In the genomic region with DNA sequence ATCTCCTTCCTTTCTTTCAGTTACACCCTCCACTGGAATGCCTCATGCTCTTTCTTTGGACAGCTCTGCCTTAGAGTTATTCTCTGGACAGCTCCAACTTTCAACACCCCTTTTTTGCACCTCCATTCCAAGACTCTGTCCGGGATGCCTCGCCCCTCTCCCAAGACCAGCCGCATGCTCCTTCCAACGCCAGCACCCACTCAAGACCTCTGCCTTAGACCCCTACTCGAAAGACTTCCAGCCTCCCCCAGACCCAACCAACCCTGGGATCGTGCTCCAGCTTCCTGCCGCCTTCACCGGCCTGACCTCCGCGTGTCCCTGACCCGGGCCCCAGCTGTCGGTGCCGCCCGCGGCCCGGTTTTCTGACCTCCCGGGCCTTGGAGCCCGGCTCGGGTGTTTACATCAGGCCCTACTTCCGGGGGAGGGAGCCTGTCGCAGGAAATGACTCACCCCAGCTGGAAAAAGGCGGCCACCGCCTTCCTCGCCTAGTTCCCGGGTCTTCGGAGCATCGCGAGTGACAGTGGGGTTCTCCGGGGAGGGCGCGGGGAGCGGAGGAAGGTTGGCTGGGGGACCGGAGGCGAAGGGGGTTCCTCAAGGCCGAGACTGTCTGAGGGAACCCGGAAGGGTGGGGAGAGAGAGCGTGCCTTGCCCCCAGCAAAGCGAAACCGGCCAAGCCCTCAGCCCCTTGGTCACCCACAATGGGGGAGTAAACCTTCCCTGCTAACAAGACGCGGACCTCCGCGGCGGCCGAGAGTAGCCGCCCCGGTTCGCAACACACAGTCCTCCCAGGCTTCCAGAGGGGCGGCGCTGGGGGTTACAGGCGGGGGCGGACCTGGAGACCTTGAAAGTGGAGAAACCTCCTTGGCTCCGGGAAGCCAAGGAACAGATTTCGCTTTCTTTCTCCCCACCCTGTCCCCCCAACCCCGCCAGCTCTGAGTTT, we compare ENCODE assay signal across 1 cellular context.
A peak's percentile ranks its signal among the peaks of the same experiment; 100 is the strongest.
TF ChIP-seq lines count a peak whose summit lies in the region.

A gene (minus strand): TSS at position 399 of the 940 bp plus-strand sequence. CDS start 1,792 bp downstream, outside the sequence.

TF ChIP-seq in HepG2, 621 proteins besides CTCF, POLR2A, EP300 and RAD21 (continued from another document and continues in another):
- TF ChIP-seq, protein P1, sequence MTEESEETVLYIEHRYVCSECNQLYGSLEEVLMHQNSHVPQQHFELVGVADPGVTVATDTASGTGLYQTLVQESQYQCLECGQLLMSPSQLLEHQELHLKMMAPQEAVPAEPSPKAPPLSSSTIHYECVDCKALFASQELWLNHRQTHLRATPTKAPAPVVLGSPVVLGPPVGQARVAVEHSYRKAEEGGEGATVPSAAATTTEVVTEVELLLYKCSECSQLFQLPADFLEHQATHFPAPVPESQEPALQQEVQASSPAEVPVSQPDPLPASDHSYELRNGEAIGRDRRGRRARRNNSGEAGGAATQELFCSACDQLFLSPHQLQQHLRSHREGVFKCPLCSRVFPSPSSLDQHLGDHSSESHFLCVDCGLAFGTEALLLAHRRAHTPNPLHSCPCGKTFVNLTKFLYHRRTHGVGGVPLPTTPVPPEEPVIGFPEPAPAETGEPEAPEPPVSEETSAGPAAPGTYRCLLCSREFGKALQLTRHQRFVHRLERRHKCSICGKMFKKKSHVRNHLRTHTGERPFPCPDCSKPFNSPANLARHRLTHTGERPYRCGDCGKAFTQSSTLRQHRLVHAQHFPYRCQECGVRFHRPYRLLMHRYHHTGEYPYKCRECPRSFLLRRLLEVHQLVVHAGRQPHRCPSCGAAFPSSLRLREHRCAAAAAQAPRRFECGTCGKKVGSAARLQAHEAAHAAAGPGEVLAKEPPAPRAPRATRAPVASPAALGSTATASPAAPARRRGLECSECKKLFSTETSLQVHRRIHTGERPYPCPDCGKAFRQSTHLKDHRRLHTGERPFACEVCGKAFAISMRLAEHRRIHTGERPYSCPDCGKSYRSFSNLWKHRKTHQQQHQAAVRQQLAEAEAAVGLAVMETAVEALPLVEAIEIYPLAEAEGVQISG (CRISPR knock-in tag; IDR thresholded peaks at IDR 0.05): peak; percentile 73
- TF ChIP-seq MLLT10 (CRISPR knock-in tag; IDR thresholded peaks at IDR 0.05): no peak
- no peak for TF ChIP-seq MAFF (IDR thresholded peaks at IDR 0.05; ENCODE audit: low read depth, low read length)
- no peak for TF ChIP-seq SETDB1 (CRISPR knock-in tag; IDR thresholded peaks at IDR 0.05; ENCODE audit: borderline replicate concordance)
- TF ChIP-seq, protein P2, sequence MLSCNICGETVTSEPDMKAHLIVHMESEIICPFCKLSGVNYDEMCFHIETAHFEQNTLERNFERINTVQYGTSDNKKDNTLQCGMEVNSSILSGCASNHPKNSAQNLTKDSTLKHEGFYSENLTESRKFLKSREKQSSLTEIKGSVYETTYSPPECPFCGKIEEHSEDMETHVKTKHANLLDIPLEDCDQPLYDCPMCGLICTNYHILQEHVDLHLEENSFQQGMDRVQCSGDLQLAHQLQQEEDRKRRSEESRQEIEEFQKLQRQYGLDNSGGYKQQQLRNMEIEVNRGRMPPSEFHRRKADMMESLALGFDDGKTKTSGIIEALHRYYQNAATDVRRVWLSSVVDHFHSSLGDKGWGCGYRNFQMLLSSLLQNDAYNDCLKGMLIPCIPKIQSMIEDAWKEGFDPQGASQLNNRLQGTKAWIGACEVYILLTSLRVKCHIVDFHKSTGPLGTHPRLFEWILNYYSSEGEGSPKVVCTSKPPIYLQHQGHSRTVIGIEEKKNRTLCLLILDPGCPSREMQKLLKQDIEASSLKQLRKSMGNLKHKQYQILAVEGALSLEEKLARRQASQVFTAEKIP (CRISPR knock-in tag; IDR thresholded peaks at IDR 0.05; ENCODE audit: borderline replicate concordance): no peak
- TF ChIP-seq, protein P3, sequence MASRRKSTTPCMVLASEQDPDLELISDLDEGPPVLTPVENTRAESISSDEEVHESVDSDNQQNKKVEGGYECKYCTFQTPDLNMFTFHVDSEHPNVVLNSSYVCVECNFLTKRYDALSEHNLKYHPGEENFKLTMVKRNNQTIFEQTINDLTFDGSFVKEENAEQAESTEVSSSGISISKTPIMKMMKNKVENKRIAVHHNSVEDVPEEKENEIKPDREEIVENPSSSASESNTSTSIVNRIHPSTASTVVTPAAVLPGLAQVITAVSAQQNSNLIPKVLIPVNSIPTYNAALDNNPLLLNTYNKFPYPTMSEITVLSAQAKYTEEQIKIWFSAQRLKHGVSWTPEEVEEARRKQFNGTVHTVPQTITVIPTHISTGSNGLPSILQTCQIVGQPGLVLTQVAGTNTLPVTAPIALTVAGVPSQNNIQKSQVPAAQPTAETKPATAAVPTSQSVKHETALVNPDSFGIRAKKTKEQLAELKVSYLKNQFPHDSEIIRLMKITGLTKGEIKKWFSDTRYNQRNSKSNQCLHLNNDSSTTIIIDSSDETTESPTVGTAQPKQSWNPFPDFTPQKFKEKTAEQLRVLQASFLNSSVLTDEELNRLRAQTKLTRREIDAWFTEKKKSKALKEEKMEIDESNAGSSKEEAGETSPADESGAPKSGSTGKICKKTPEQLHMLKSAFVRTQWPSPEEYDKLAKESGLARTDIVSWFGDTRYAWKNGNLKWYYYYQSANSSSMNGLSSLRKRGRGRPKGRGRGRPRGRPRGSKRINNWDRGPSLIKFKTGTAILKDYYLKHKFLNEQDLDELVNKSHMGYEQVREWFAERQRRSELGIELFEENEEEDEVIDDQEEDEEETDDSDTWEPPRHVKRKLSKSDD (CRISPR knock-in tag; IDR thresholded peaks at IDR 0.05; ENCODE audit: low read depth): no peak
- TF ChIP-seq POLR2AphosphoS2 (IDR thresholded peaks at IDR 0.05; ENCODE audit: low read depth, low read length): no peak
- TF ChIP-seq CBX5 (CRISPR knock-in tag; IDR thresholded peaks at IDR 0.05; ENCODE audit: borderline replicate concordance): no peak
- TF ChIP-seq, protein P4, sequence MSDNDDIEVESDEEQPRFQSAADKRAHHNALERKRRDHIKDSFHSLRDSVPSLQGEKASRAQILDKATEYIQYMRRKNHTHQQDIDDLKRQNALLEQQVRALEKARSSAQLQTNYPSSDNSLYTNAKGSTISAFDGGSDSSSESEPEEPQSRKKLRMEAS (IDR thresholded peaks at IDR 0.05): peak; percentile 74
- no peak for TF ChIP-seq ZNF337 (CRISPR knock-in tag; IDR thresholded peaks at IDR 0.05; ENCODE audit: borderline replicate concordance, low read depth)
- TF ChIP-seq MEF2D (CRISPR knock-in tag; IDR thresholded peaks at IDR 0.05): 0 out of 2 replicates have a peak, but pooled peaks have one; percentile 51
- no peak for TF ChIP-seq ZNF235 (CRISPR knock-in tag; IDR thresholded peaks at IDR 0.05; ENCODE audit: borderline replicate concordance)
- TF ChIP-seq ZNF883 (CRISPR knock-in tag; IDR thresholded peaks at IDR 0.05; ENCODE audit: not compliant biosample characterization): no peak
- peak; percentile 86 for TF ChIP-seq ERF (CRISPR knock-in tag; IDR thresholded peaks at IDR 0.05)
- 0 out of 2 replicates have a peak, but pooled peaks have one; percentile 39 for TF ChIP-seq CHD2 (IDR thresholded peaks at IDR 0.05; ENCODE audit: low read depth, low read length)
- no peak for TF ChIP-seq ZNF160 (CRISPR knock-in tag; IDR thresholded peaks at IDR 0.05)
- peak; percentile 81 for TF ChIP-seq RBFOX2 (IDR thresholded peaks at IDR 0.05; ENCODE audit: low read depth, low read length)
- TF ChIP-seq, protein P5, sequence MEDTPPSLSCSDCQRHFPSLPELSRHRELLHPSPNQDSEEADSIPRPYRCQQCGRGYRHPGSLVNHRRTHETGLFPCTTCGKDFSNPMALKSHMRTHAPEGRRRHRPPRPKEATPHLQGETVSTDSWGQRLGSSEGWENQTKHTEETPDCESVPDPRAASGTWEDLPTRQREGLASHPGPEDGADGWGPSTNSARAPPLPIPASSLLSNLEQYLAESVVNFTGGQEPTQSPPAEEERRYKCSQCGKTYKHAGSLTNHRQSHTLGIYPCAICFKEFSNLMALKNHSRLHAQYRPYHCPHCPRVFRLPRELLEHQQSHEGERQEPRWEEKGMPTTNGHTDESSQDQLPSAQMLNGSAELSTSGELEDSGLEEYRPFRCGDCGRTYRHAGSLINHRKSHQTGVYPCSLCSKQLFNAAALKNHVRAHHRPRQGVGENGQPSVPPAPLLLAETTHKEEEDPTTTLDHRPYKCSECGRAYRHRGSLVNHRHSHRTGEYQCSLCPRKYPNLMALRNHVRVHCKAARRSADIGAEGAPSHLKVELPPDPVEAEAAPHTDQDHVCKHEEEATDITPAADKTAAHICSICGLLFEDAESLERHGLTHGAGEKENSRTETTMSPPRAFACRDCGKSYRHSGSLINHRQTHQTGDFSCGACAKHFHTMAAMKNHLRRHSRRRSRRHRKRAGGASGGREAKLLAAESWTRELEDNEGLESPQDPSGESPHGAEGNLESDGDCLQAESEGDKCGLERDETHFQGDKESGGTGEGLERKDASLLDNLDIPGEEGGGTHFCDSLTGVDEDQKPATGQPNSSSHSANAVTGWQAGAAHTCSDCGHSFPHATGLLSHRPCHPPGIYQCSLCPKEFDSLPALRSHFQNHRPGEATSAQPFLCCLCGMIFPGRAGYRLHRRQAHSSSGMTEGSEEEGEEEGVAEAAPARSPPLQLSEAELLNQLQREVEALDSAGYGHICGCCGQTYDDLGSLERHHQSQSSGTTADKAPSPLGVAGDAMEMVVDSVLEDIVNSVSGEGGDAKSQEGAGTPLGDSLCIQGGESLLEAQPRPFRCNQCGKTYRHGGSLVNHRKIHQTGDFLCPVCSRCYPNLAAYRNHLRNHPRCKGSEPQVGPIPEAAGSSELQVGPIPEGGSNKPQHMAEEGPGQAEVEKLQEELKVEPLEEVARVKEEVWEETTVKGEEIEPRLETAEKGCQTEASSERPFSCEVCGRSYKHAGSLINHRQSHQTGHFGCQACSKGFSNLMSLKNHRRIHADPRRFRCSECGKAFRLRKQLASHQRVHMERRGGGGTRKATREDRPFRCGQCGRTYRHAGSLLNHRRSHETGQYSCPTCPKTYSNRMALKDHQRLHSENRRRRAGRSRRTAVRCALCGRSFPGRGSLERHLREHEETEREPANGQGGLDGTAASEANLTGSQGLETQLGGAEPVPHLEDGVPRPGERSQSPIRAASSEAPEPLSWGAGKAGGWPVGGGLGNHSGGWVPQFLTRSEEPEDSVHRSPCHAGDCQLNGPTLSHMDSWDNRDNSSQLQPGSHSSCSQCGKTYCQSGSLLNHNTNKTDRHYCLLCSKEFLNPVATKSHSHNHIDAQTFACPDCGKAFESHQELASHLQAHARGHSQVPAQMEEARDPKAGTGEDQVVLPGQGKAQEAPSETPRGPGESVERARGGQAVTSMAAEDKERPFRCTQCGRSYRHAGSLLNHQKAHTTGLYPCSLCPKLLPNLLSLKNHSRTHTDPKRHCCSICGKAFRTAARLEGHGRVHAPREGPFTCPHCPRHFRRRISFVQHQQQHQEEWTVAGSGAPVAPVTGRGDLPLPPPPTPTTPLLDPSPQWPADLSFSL (CRISPR knock-in tag; IDR thresholded peaks at IDR 0.05): no peak
- TF ChIP-seq, protein P6, sequence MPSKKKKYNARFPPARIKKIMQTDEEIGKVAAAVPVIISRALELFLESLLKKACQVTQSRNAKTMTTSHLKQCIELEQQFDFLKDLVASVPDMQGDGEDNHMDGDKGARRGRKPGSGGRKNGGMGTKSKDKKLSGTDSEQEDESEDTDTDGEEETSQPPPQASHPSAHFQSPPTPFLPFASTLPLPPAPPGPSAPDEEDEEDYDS (CRISPR knock-in tag; IDR thresholded peaks at IDR 0.05): 0 out of 2 replicates have a peak, but pooled peaks have one; percentile 23
- 0 out of 2 replicates have a peak, but pooled peaks have one; percentile 29 for TF ChIP-seq ELF4 (CRISPR knock-in tag; IDR thresholded peaks at IDR 0.05; ENCODE audit: borderline replicate concordance)
- no peak for TF ChIP-seq ATAD3A (CRISPR knock-in tag; IDR thresholded peaks at IDR 0.05)
- TF ChIP-seq JUN (CRISPR knock-in tag; IDR thresholded peaks at IDR 0.05): peak; percentile 71; the same call in 1 of the 2 replicates
- TF ChIP-seq ZBTB42 (CRISPR knock-in tag; IDR thresholded peaks at IDR 0.05): 0 out of 2 replicates have a peak, but pooled peaks have one; percentile 45
- peak; percentile 50 for TF ChIP-seq TAF1 (CRISPR knock-in tag; IDR thresholded peaks at IDR 0.05)
- no peak for TF ChIP-seq NCOA2 (CRISPR knock-in tag; IDR thresholded peaks at IDR 0.05)
- TF ChIP-seq, protein P7, sequence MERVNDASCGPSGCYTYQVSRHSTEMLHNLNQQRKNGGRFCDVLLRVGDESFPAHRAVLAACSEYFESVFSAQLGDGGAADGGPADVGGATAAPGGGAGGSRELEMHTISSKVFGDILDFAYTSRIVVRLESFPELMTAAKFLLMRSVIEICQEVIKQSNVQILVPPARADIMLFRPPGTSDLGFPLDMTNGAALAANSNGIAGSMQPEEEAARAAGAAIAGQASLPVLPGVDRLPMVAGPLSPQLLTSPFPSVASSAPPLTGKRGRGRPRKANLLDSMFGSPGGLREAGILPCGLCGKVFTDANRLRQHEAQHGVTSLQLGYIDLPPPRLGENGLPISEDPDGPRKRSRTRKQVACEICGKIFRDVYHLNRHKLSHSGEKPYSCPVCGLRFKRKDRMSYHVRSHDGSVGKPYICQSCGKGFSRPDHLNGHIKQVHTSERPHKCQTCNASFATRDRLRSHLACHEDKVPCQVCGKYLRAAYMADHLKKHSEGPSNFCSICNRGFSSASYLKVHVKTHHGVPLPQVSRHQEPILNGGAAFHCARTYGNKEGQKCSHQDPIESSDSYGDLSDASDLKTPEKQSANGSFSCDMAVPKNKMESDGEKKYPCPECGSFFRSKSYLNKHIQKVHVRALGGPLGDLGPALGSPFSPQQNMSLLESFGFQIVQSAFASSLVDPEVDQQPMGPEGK (CRISPR knock-in tag; IDR thresholded peaks at IDR 0.05): peak; percentile 51
- TF ChIP-seq ZNF354B (CRISPR knock-in tag; IDR thresholded peaks at IDR 0.05): no peak
- TF ChIP-seq ZNF224 (CRISPR knock-in tag; IDR thresholded peaks at IDR 0.05): no peak
- TF ChIP-seq HOXA3 (CRISPR knock-in tag; IDR thresholded peaks at IDR 0.05): peak; percentile 54; the same call in 1 of the 2 replicates
- TF ChIP-seq, protein P8, sequence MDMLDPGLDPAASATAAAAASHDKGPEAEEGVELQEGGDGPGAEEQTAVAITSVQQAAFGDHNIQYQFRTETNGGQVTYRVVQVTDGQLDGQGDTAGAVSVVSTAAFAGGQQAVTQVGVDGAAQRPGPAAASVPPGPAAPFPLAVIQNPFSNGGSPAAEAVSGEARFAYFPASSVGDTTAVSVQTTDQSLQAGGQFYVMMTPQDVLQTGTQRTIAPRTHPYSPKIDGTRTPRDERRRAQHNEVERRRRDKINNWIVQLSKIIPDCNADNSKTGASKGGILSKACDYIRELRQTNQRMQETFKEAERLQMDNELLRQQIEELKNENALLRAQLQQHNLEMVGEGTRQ (IDR thresholded peaks at IDR 0.05; ENCODE audit: low read depth, low read length): no peak
- TF ChIP-seq, protein P8 (CRISPR knock-in tag; IDR thresholded peaks at IDR 0.05; ENCODE audit: borderline replicate concordance): no peak
- TF ChIP-seq TGIF2 (CRISPR knock-in tag; IDR thresholded peaks at IDR 0.05): no peak
- peak; percentile 82 for TF ChIP-seq PHF8 (CRISPR knock-in tag; IDR thresholded peaks at IDR 0.05)
- no peak for TF ChIP-seq LCORL (IDR thresholded peaks at IDR 0.05)
- TF ChIP-seq LCORL (CRISPR knock-in tag; IDR thresholded peaks at IDR 0.05): no peak
